Comparison of ENCODE assay signal across 11 cellular contexts in the genomic region with DNA sequence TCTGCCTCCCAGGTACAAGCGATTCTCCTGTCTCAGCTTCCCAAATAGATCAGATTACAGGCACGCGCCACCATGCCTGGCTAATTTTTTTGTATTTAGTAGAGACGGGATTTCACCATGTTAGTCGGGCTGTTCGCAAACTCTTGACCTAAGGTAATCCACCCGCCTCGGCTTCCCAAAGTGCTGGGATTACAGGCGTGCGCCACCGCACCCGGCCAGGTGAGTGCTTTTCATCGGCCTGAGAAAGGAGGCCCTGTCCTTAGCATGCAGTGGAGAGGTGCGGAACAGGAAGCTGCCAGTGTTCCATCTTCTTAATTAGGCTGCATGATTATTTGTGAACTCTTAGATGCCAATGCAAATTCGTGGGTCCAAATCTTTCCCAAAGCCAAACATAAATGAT.
"Had no signal": no experiment of that assay in that cellular context is flagged by ENCODE, and none has a peak within 500 bp of the region (broad histone marks: within the 10 kb centered on the region; RNA-seq: fewer than 3 reads in every experiment).

No MANE protein-coding gene starts in this region.

- H3K4me1 ChIP-seq: HAP-1 had no signal

- H3K36me3 ChIP-seq: HAP-1 had no signal

- H3K4me2 ChIP-seq: GM23338 had no signal

- FAIRE-seq: H1, H54 had no signal

- H3K9ac ChIP-seq: GM23248 had no signal

- ATAC-seq: GM23338, HCT116 had no signal

- DNase-seq: GM23248, GOT3, H7, H9, HCEC 1CT, HFFc6 had no signal

- H3K27ac ChIP-seq: GM23248 had no signal

- H2AFZ ChIP-seq: GM23248, GM23338 had no signal

- H3K4me3 ChIP-seq: GM23248, GM23338, HAP-1 had no signal

- H3K9me3 ChIP-seq: HAP-1 had no signal
